In genomic region chr6:659716-660581, GRCh38 we compare ENCODE assay signal across 13 cellular contexts. TPM values are rescaled to one million over a fixed set of nuclear protein-coding genes. Genes with fewer than 3 reads are reported as not detected.
DNase-seq lines count a peak whose midpoint lies in the region; ATAC-seq and TF ChIP-seq lines count a peak whose summit lies in the region.
"Had no signal": no experiment of that assay in that cellular context is flagged by ENCODE, and none has a peak within 500 bp of the region (broad histone marks: within the 10 kb centered on the region; RNA-seq: fewer than 3 reads in every experiment).

No MANE protein-coding gene starts in this region.

- intact Hi-C loops in CD4-positive, alpha-beta memory T cell (cut with micrococcal nuclease) = no loop called here
- intact Hi-C loops in transverse colon (cut with DNase I; ENCODE audit: low total_unique reads) = no loop called here

- in situ Hi-C loops in transverse colon (cut with MboI; ENCODE audit: low pct_ligation_motif_present in 1 of 4, low pct_unique_long_range_greater_than_20kb in 1 of 4, low sequenced_read_pairs in 3 of 4) = no loop called here

- peaks cover 1% of the 10 kb centered on the region for H3K79me1 ChIP-seq in mesendoderm (ENCODE audit: low read length)

- WGBS in mesendoderm (ENCODE audit: extremely low coverage, insufficient coverage, low lambda C conversion rate) = no CpG with 5 or more reads among the region's 13 CpGs
- WGBS in transverse colon (ENCODE audit: low coverage in 1 of 2), 2 donors = 78 to 83% methylated on average over 5 to 13 of the region's 13 CpGs

- H3K9me3 Mint-ChIP-seq in CD4-positive, alpha-beta memory T cell = peaks cover 0 to 5% (median 1%) of the 10 kb centered on the region in 8 donors
- H3K9me3 Mint-ChIP-seq in GM23338 (peaks cover 9% of the 10 kb centered on the region; the same call in 2 of the 3 replicates), WTC11 (peaks cover 8% of the 10 kb centered on the region)

- H2BK5ac ChIP-seq in mesendoderm (ENCODE audit: low read length) = peak overlapping the region; percentile 90

- H3K27me3 ChIP-seq in CD4-positive, alpha-beta memory T cell (ENCODE audit: insufficient read depth, low read length) = no peaks in the 10 kb centered on the region
- no peaks in the 10 kb centered on the region for H3K27me3 ChIP-seq in GM23338 (ENCODE audit: insufficient read depth)
- no peaks in the 10 kb centered on the region for H3K27me3 ChIP-seq in mesendoderm (ENCODE audit: insufficient read depth, low read length, poor library complexity)
- no peaks in the 10 kb centered on the region for H3K27me3 ChIP-seq in transverse colon
- H3K27me3 ChIP-seq: ascending aorta, SJCRH30 had no signal

- H3K36me3 Mint-ChIP-seq in CD4-positive, alpha-beta memory T cell = peaks cover 22 to 40% of the 10 kb centered on the region in 2 donors
- H3K36me3 Mint-ChIP-seq in GM23338 (ENCODE audit: low read depth) (peaks cover 18% of the 10 kb centered on the region), WTC11 (peaks cover 4% of the 10 kb centered on the region)

- H3K9me2 ChIP-seq in GM23338 (ENCODE audit: insufficient read depth) = no peaks in the 10 kb centered on the region

- TF ChIP-seq EP300 in transverse colon (IDR thresholded peaks at IDR 0.05; ENCODE audit: low read depth) = no peak

- no peaks in the 10 kb centered on the region for H3K27me3 Mint-ChIP-seq in CD4-positive, alpha-beta memory T cell
- H3K27me3 Mint-ChIP-seq in GM23338 (ENCODE audit: insufficient read depth, low read depth, poor library complexity) (no peaks in the 10 kb centered on the region), WTC11 (ENCODE audit: low read depth) (no peaks in the 10 kb centered on the region)
- H3K27me3 Mint-ChIP-seq: activated CD4-positive, alpha-beta memory T cell treated with anti-CD3 and anti-CD28 coated beads, Interleukin-2, amount 10 ng/mL, durations not matched to agents 7 days and 5 days had no signal

- no peak overlapping the region for H2BK120ac ChIP-seq in mesendoderm (ENCODE audit: low read depth, low read length)

- H3K9ac ChIP-seq in mesendoderm (ENCODE audit: low read length) = peak overlapping the region; percentile 55

- H3K27ac Mint-ChIP-seq in CD4-positive, alpha-beta memory T cell = peak overlapping the region in 6 of 7 donors; percentile 2 to 67 (median 40)
- peak overlapping the region; percentile 99 for H3K27ac Mint-ChIP-seq in GM23338
- peak overlapping the region; percentile 94 for H3K27ac Mint-ChIP-seq in WTC11
- H3K27ac Mint-ChIP-seq: activated CD4-positive, alpha-beta memory T cell treated with anti-CD3 and anti-CD28 coated beads, Interleukin-2, amount 10 ng/mL, durations not matched to agents 7 days and 5 days had no signal

- no peak for TF ChIP-seq POLR2A in transverse colon (IDR thresholded peaks at IDR 0.05)

- peak; percentile 25 to 55; a peak in 3 of 4 replicates for TF ChIP-seq CTCF in GM23338 (conservative IDR thresholded peaks at IDR 0.05; ENCODE audit: low read depth in 2 of 2)
- TF ChIP-seq CTCF in WTC11 (IDR thresholded peaks at IDR 0.05) = no peak
- TF ChIP-seq CTCF in transverse colon (IDR thresholded peaks at IDR 0.05) = no peak

- H3K4me3 Mint-ChIP-seq in CD4-positive, alpha-beta memory T cell = peak overlapping the region in 3 of 8 donors; percentile 24 to 67 (median 64)
- peak overlapping the region; percentile 7; the same call in 1 of the 3 replicates for H3K4me3 Mint-ChIP-seq in GM23338
- peak overlapping the region; percentile 33 for H3K4me3 Mint-ChIP-seq in WTC11
- H3K4me3 Mint-ChIP-seq: activated CD4-positive, alpha-beta memory T cell treated with anti-CD3 and anti-CD28 coated beads, Interleukin-2, amount 10 ng/mL, durations not matched to agents 7 days and 5 days had no signal

- no peak for DNase-seq in CD4-positive, alpha-beta memory T cell
- DNase-seq in GM23338 (ENCODE audit: low spot score) (peak; percentile 76), WTC11 (ENCODE audit: low spot score) (peak; percentile 75), mesendoderm (peak; percentile 92), transverse colon (no peak)
- DNase-seq: activated CD4-positive, alpha-beta memory T cell treated with anti-CD3 and anti-CD28 coated beads, Interleukin-2, amount 10 ng/mL, durations not matched to agents 7 days and 5 days; DMS79; hippocampal formation; NCI-H2081 treated with DMSO at 0.1 percent for 48 hours; SJCRH30 had no signal

- POLR2A ChIA-PET in CD4-positive, alpha-beta memory T cell (lab: Charles Lee; ENCODE audit: partially characterized antibody) = interaction anchor here (1.0 kb wide), 1 partner anchor 13 kb away, joined by 3 read pairs; no protein-coding TSS in a partner anchor
- POLR2A ChIA-PET in WTC11 (lab: Charles Lee) = interaction anchor here (1.4 kb wide), 1 partner anchor 21 kb away, joined by 4 read pairs; no protein-coding TSS in a partner anchor

- H3K4me1 Mint-ChIP-seq in CD4-positive, alpha-beta memory T cell = peaks cover 53 to 66% (median 60%) of the 10 kb centered on the region in 4 donors
- H3K4me1 Mint-ChIP-seq in GM23338 (peaks cover 72% of the 10 kb centered on the region), WTC11 (peaks cover 84% of the 10 kb centered on the region)

- H3K27ac ChIP-seq in CD4-positive, alpha-beta memory T cell (ENCODE audit: low read depth, low read length) = no peak overlapping the region
- H3K27ac ChIP-seq in GM23338 (ENCODE audit: low read depth) (peak overlapping the region; percentile 99), mesendoderm (ENCODE audit: low read depth, low read length) (peak overlapping the region; percentile 89), transverse colon (no peak overlapping the region)
- H3K27ac ChIP-seq: ascending aorta, SJCRH30 had no signal

- H2AK5ac ChIP-seq in mesendoderm (ENCODE audit: low read length) = peak overlapping the region; percentile 82

- H3K4me2 ChIP-seq in GM23338 (peak overlapping the region; percentile 69), mesendoderm (ENCODE audit: low read length) (no peak overlapping the region)

- peak overlapping the region; percentile 96 for H3K18ac ChIP-seq in mesendoderm (ENCODE audit: low read length)

- no peak overlapping the region for H3K23ac ChIP-seq in mesendoderm (ENCODE audit: low read length)

- H2BK15ac ChIP-seq in mesendoderm (replicated peaks; ENCODE audit: low read depth) = no peak overlapping the region

- H3K79me2 ChIP-seq in GM23338 (replicated peaks; ENCODE audit: insufficient read depth) = peaks cover 88% of the 10 kb centered on the region
- no peaks in the 10 kb centered on the region for H3K79me2 ChIP-seq in mesendoderm (ENCODE audit: control insufficient read depth, insufficient read depth, low read length)

- no peaks in the 10 kb centered on the region for H3K9me3 ChIP-seq in CD4-positive, alpha-beta memory T cell (ENCODE audit: control insufficient read depth in 1 of 2, low read length in 2 of 2)
- no peaks in the 10 kb centered on the region for H3K9me3 ChIP-seq in transverse colon
- H3K9me3 ChIP-seq: SJCRH30 had no signal

- H4K8ac ChIP-seq in mesendoderm (ENCODE audit: low read depth, low read length) = peak overlapping the region; percentile 90

- H3K36me3 ChIP-seq in CD4-positive, alpha-beta memory T cell (ENCODE audit: insufficient read depth, low read length) = no peaks in the 10 kb centered on the region
- H3K36me3 ChIP-seq in GM23338 (ENCODE audit: insufficient read depth) (no peaks in the 10 kb centered on the region), mesendoderm (ENCODE audit: control insufficient read depth, insufficient read depth, low read length) (no peaks in the 10 kb centered on the region), transverse colon (no peaks in the 10 kb centered on the region)
- H3K36me3 ChIP-seq: SJCRH30 had no signal

- H4K5ac ChIP-seq in mesendoderm (ENCODE audit: low read length) = no peak overlapping the region

- no peaks in the 10 kb centered on the region for H4K20me1 ChIP-seq in GM23338 (replicated peaks; ENCODE audit: insufficient read depth)

- peaks cover 33% of the 10 kb centered on the region for H3K4me1 ChIP-seq in CD4-positive, alpha-beta memory T cell (ENCODE audit: insufficient read depth, low read length)
- H3K4me1 ChIP-seq in GM23338 (ENCODE audit: insufficient read depth) (peaks cover 81% of the 10 kb centered on the region), mesendoderm (ENCODE audit: control insufficient read depth, low read depth, low read length) (peaks cover 6% of the 10 kb centered on the region), transverse colon (peaks cover 0 to 12% (median 5%) of the 10 kb centered on the region in 4 donors)
- H3K4me1 ChIP-seq: SJCRH30 had no signal

- H2AFZ ChIP-seq in GM23338 = no peak overlapping the region

- H3K4me3 ChIP-seq in CD4-positive, alpha-beta memory T cell (ENCODE audit: low read length in 2 of 2) = no peak overlapping the region
- H3K4me3 ChIP-seq in GM23338 (peak overlapping the region; percentile 38; the same call in 1 of the 2 replicates), mesendoderm (ENCODE audit: low read length) (no peak overlapping the region), transverse colon (no peak overlapping the region)
- H3K4me3 ChIP-seq: ascending aorta, SJCRH30 had no signal

- ATAC-seq in GM23338 (peak; percentile 71), WTC11 (peak; percentile 62), GM18873 (IDR thresholded peaks at IDR 0.05; ENCODE audit: low FRiP score, unreplicated experiment) (no peak), HG02852 (IDR thresholded peaks at IDR 0.05; ENCODE audit: unreplicated experiment) (no peak)

- 0 out of 2 replicates have a peak, but pooled peaks cover 10% of the 10 kb centered on the region for H3F3A ChIP-seq in GM23338 (replicated peaks; ENCODE audit: low read depth)

- H3K56ac ChIP-seq in mesendoderm (ENCODE audit: low read length) = peak overlapping the region; percentile 84

- CTCF ChIA-PET in CD4-positive, alpha-beta memory T cell (lab: Charles Lee; ENCODE audit: partially characterized antibody) = interaction anchor here (1.0 kb wide), 1 partner anchor 23 kb away, joined by 4 read pairs; no protein-coding TSS in a partner anchor
- CTCF ChIA-PET in WTC11 (lab: Charles Lee) = interaction anchor here (0.9 to 3.3 kb wide), 12 partner anchors 10 to 67 kb away, joined by 3 to 19 read pairs (median 7); partner anchors contain the start of gene EXOC2

- H3K4ac ChIP-seq in mesendoderm (ENCODE audit: low read depth, low read length) = peak overlapping the region; percentile 87

RNA-seq across cellular contexts. Expression of gene HUS1B, which starts 3.0 kb away (rescaled TPM):
- total RNA-seq in CD4-positive, alpha-beta memory T cell = 1 to 10 TPM in 1 of 2 experiments, under 1 TPM in 1; 0.78 to 2.6 TPM
- 1 to 10 TPM; 1.7 to 2.3 TPM for polyA plus RNA-seq in CD4-positive, alpha-beta memory T cell
- total RNA-seq in GM23338 (2014; rRNA removed; shearing (Covaris generic)) = 3.9 and 7.0 TPM in 2 replicates
- 0.94 and 1.3 TPM in 2 replicates for polyA plus RNA-seq in GM23338 (2016; fragmentation: Nextera tagmentation; extraction: Ambion mirVana)
- 0.89 to 1.1 TPM (median 0.89 TPM) in 3 replicates for total RNA-seq in WTC11 (2021)
- 0.69 TPM for polyA plus RNA-seq in mesendoderm (2013, experiment 1 of 2)
- polyA plus RNA-seq in mesendoderm (2013, experiment 2 of 2) = 0.60 TPM
- 1 to 10 TPM in 2 of 4 donors, under 1 TPM in 1, not detected in 1; 0.80 to 7.5 (median 3.7) TPM for total RNA-seq in transverse colon
- total RNA-seq: ascending aorta had no signal

RNA-seq across cellular contexts. Expression of gene EXOC2, which starts 33.0 kb away (rescaled TPM):
- total RNA-seq in CD4-positive, alpha-beta memory T cell = 10 to 100 TPM; 44.6 to 47.6 TPM
- 10 to 100 TPM; 38.2 to 48.3 TPM for polyA plus RNA-seq in CD4-positive, alpha-beta memory T cell
- total RNA-seq in GM23338 (2014; rRNA removed; shearing (Covaris generic)) = 90.1 and 93.6 TPM in 2 replicates
- 28.7 and 29.8 TPM in 2 replicates for polyA plus RNA-seq in GM23338 (2016; fragmentation: Nextera tagmentation; extraction: Ambion mirVana)
- total RNA-seq in WTC11 (2021) (39.6 to 45.7 TPM (median 40.2 TPM) in 3 replicates), transverse colon (10 to 100 TPM in 3 of 4 donors, 1 to 10 TPM in 1; 7.6 to 22.5 (median 20.2) TPM)
- polyA plus RNA-seq in mesendoderm (2013, experiment 1 of 2) = 16.7 TPM
- 17.5 TPM for polyA plus RNA-seq in mesendoderm (2013, experiment 2 of 2)

Comparison
In these comparisons a context has a peak if more than half of its experiments do, and no peak if none do; other contexts are left out.
1. DNase-seq: peak in GM23338 (single experiment), WTC11 (single experiment) and mesendoderm (single experiment); none in CD4-positive, alpha-beta memory T cell (0 of 5) and transverse colon (single experiment).
2. H3K27ac ChIP-seq: peak in GM23338 (single experiment) and mesendoderm (single experiment); none in CD4-positive, alpha-beta memory T cell (single experiment) and transverse colon (0 of 4).
3. H3K27ac Mint-ChIP-seq: peak in every context shown above with its lines; median percentile 99 in GM23338; 94 in WTC11; 40 in CD4-positive, alpha-beta memory T cell.
4. ATAC-seq: peak in GM23338 (single experiment) and WTC11 (single experiment); none in GM18873 (single experiment) and HG02852 (single experiment).
5. CTCF ChIP-seq: peak in GM23338 (2 of 2); none in WTC11 (single experiment) and transverse colon (0 of 5).